ENCODE assay signal across 1 cellular context in the genomic region with DNA sequence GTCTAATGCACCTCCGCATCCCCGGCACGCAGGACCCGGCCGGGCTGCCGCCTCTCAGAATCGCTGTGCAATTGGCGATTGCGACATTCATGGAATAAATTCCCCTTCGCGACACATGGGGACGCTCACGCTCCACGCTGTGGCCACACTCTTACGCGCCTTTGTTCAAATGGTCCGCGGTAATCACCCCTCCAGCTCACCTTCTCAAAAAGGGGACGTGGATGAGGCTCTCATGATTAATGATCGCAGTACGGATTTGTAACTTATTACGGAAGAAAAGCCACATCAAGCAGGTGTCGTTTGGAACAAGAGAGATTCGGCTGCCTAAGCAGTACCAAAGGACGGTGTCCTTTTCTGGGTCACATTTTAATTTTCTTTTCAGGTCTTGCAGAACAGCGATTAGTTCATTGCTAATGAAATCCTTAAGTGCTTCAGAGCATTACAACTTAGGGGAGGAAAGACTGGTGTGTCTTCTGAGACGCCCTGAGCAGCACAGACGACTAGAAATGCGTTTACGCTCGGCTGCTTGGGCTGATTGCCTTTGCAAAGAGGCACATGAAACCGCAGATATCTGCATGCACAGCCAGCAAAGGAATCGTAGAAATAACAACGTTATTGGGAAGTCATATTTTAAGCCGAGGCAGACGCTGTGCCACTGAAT.
TF ChIP-seq lines count a peak whose summit lies in the region.

No MANE protein-coding gene starts in this region.

TF ChIP-seq in GM23338, 12 proteins besides CTCF, POLR2A, EP300 and RAD21 (continued from another document):
- TF ChIP-seq, protein P1, sequence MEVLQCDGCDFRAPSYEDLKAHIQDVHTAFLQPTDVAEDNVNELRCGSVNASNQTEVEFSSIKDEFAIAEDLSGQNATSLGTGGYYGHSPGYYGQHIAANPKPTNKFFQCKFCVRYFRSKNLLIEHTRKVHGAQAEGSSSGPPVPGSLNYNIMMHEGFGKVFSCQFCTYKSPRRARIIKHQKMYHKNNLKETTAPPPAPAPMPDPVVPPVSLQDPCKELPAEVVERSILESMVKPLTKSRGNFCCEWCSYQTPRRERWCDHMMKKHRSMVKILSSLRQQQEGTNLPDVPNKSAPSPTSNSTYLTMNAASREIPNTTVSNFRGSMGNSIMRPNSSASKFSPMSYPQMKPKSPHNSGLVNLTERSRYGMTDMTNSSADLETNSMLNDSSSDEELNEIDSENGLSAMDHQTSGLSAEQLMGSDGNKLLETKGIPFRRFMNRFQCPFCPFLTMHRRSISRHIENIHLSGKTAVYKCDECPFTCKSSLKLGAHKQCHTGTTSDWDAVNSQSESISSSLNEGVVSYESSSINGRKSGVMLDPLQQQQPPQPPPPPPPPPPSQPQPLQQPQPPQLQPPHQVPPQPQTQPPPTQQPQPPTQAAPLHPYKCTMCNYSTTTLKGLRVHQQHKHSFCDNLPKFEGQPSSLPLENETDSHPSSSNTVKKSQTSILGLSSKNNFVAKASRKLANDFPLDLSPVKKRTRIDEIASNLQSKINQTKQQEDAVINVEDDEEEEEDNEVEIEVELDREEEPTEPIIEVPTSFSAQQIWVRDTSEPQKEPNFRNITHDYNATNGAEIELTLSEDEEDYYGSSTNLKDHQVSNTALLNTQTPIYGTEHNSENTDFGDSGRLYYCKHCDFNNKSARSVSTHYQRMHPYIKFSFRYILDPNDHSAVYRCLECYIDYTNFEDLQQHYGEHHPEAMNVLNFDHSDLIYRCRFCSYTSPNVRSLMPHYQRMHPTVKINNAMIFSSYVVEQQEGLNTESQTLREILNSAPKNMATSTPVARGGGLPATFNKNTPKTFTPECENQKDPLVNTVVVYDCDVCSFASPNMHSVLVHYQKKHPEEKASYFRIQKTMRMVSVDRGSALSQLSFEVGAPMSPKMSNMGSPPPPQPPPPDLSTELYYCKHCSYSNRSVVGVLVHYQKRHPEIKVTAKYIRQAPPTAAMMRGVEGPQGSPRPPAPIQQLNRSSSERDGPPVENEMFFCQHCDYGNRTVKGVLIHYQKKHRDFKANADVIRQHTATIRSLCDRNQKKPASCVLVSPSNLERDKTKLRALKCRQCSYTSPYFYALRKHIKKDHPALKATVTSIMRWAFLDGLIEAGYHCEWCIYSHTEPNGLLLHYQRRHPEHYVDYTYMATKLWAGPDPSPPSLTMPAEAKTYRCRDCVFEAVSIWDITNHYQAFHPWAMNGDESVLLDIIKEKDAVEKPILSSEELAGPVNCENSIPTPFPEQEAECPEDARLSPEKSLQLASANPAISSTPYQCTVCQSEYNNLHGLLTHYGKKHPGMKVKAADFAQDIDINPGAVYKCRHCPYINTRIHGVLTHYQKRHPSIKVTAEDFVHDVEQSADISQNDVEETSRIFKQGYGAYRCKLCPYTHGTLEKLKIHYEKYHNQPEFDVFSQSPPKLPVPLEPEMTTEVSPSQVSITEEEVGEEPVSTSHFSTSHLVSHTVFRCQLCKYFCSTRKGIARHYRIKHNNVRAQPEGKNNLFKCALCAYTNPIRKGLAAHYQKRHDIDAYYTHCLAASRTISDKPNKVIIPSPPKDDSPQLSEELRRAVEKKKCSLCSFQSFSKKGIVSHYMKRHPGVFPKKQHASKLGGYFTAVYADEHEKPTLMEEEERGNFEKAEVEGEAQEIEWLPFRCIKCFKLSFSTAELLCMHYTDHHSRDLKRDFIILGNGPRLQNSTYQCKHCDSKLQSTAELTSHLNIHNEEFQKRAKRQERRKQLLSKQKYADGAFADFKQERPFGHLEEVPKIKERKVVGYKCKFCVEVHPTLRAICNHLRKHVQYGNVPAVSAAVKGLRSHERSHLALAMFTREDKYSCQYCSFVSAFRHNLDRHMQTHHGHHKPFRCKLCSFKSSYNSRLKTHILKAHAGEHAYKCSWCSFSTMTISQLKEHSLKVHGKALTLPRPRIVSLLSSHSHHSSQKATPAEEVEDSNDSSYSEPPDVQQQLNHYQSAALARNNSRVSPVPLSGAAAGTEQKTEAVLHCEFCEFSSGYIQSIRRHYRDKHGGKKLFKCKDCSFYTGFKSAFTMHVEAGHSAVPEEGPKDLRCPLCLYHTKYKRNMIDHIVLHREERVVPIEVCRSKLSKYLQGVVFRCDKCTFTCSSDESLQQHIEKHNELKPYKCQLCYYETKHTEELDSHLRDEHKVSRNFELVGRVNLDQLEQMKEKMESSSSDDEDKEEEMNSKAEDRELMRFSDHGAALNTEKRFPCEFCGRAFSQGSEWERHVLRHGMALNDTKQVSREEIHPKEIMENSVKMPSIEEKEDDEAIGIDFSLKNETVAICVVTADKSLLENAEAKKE (CRISPR knock-in tag; IDR thresholded peaks at IDR 0.05): no peak
- TF ChIP-seq POLR2AphosphoS5 (IDR thresholded peaks at IDR 0.05; ENCODE audit: low read depth): no peak
